In the genomic region with DNA sequence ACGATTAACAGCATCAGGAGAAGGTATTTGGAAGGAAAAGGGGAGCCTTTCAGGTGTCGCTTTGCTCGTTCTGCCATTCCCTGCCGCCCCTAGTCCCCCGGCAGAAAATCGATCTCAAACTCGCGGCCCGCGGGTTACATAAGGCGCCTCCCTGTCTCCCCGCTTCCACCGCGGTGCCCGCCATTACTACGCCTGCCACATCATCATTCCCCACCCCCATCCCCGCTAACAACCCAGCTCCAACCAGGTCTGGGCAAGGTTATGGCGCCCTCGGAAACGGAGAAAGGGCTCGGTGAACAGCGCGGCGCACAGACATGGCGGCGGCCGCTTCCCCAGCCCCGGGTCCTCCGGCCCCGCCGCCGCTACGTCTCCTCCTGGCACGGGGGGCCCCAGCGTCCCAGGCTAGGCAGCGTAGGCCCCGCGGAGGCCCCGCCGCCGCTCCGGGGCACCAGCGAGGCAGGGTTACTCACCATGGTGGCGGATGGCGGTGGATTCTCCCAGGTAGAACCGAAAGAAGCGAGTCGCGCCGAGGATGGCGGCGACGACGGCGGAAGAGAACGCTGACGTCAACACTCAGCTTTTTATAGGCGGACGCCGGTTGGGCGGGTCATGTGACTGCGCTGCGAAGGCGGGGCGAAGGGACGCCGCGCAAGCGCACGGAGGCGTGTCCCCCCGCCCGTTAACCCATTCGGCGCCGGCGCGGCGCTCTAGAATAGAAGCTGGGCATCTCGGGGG, we compare ENCODE assay signal across 8 cellular contexts. TPM values are rescaled to one million over a fixed set of nuclear protein-coding genes. Genes with fewer than 3 reads are reported as not detected.
A peak's percentile ranks its signal among the peaks of the same experiment; 100 is the strongest.
DNase-seq lines count a peak whose midpoint lies in the region; ATAC-seq, FAIRE-seq and TF ChIP-seq lines count a peak whose summit lies in the region.

Gene EEF2 (minus strand): TSS at position 556 of the 735 bp plus-strand sequence. CDS start 83 bp downstream, at position 473.

- ATAC-seq in HG03097 (IDR thresholded peaks at IDR 0.05; ENCODE audit: low FRiP score, unreplicated experiment) (peak; percentile 61), GM18517 (IDR thresholded peaks at IDR 0.05; ENCODE audit: unreplicated experiment) (no peak)

- peak; percentile 84 for FAIRE-seq in GM12892 (lab: Jason Lieb, UNC)

- DNase-seq in GM12892 (ENCODE audit: insufficient read length) (peak; percentile 86), NCI-H345 (lab: John Stamatoyannopoulos, UW) (peak; percentile 92), islet precursor cell (peak; percentile 87)
- DNase-seq in activated CD4-positive, CD25-positive, alpha-beta regulatory T cell treated with anti-CD3 and anti-CD28 coated beads, Interleukin-2, amount 50 U/mL, for 72 hours: peak; percentile 94
- DNase-seq in central memory CD4-positive, alpha-beta T cell: peak; percentile 91
- peak; percentile 90 for DNase-seq in stimulated activated CD4-positive, alpha-beta T cell treated with anti-CD3 and anti-CD28 coated beads, Interleukin-12 subunit alpha, Interleukin-12 subunit beta, amount 100 ng/mL, for 4 hours

- peak; percentile 100 for TF ChIP-seq POLR2A in GM12892 (IDR thresholded peaks at IDR 0.05; ENCODE audit: low read depth, low read length)

RNA-seq across cellular contexts. Expression of gene EEF2, which starts in this region (rescaled TPM):
- polyA plus RNA-seq in GM12892 (2012; ENCODE audit: missing spikeins): 1,369 TPM
